8 cellular contexts compared by ENCODE assay signal in the genomic region with DNA sequence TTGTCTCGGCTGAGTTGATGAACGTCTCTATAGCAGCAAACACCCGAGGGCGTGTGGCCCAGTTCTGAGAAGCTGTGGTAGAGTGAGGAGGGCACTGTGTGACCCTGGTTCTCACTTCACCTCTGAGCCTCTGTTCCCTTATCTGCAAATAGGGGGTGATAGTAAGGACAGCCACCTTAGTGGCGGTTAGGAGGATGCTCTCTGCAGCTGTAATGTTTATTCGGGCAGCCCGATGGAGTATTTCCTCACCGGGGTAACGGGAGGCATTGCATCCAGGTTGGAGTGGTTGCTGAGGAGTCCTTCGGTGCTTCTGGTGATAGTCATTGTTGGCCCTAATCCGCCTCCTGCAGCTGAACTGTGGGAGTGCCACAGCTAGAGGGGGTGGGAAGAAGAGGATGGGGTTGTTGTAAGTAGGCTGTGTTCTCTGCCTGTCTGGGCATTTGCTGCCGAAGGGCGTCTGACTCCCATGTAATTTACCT. TPM values are rescaled to one million over a fixed set of nuclear protein-coding genes. Genes with fewer than 3 reads are reported as not detected.
A peak's percentile ranks its signal among the peaks of the same experiment; 100 is the strongest.
DNase-seq lines count a peak whose midpoint lies in the region; ATAC-seq, FAIRE-seq and TF ChIP-seq lines count a peak whose summit lies in the region.

No MANE protein-coding gene starts in this region.

- H3K36me3 ChIP-seq in mesodermal cell (ENCODE audit: control insufficient read depth, insufficient read depth, low read length) (peaks cover 39% of the 10 kb centered on the region), upper lobe of left lung (no peaks in the 10 kb centered on the region)

- FAIRE-seq in HTR-8/SVneo (lab: Jason Lieb, UNC) = no peak

- no peaks in the 10 kb centered on the region for H3K27me3 Mint-ChIP-seq in activated B cell treated with CpG ODN at 0.5 μM for 24 hours
- no peaks in the 10 kb centered on the region for H3K27me3 Mint-ChIP-seq in effector memory CD8-positive, alpha-beta T cell

- POLR2A ChIA-PET in activated B cell treated with CpG ODN at 0.5 μM for 24 hours (lab: Charles Lee) = interaction anchor here (0.6 kb wide), 1 partner anchor 11 kb away, joined by 8 read pairs; no protein-coding TSS in a partner anchor

- DNase-seq in Right ventricle myocardium inferior (ENCODE audit: missing footprints) (no peak), cardiac septum (ENCODE audit: low spot score) (no peak), activated B cell treated with CpG ODN at 0.5 μM for 24 hours (no peak), upper lobe of left lung (peak in 1 of 2 donors; percentile 77), ACHN (no peak), HTR-8/SVneo (ENCODE audit: insufficient read length, low spot score) (no peak)
- DNase-seq in effector memory CD8-positive, alpha-beta T cell = peak; percentile 63 to 69 (median 69)

- WGBS in mesodermal cell (ENCODE audit: insufficient coverage in 2 of 2), 2 experiments = 21 to 26% methylated on average over 8 to 9 of the region's 13 CpGs
- WGBS in upper lobe of left lung, 2 donors = 13 to 18% methylated on average over 10 to 13 of the region's 13 CpGs

- peak overlapping the region; percentile 16 for H3K4me3 Mint-ChIP-seq in activated B cell treated with CpG ODN at 0.5 μM for 24 hours
- peak overlapping the region; percentile 85 to 89 for H3K4me3 Mint-ChIP-seq in effector memory CD8-positive, alpha-beta T cell

- H3K4me1 Mint-ChIP-seq in activated B cell treated with CpG ODN at 0.5 μM for 24 hours = peaks cover 88% of the 10 kb centered on the region
- peaks cover 68 to 82% of the 10 kb centered on the region in 2 donors for H3K4me1 Mint-ChIP-seq in effector memory CD8-positive, alpha-beta T cell (ENCODE audit: low read depth in 2 of 2)

- no peak for TF ChIP-seq POLR2A in upper lobe of left lung (IDR thresholded peaks at IDR 0.05)

- H3K27ac ChIP-seq in mesodermal cell (ENCODE audit: low read depth, low read length, severe bottlenecking) = peak overlapping the region; percentile 62
- peak overlapping the region; percentile 31 to 73 (median 53) for H3K27ac ChIP-seq in upper lobe of left lung

- H3K36me3 Mint-ChIP-seq in activated B cell treated with CpG ODN at 0.5 μM for 24 hours (ENCODE audit: low read depth) = peaks cover 29% of the 10 kb centered on the region
- H3K36me3 Mint-ChIP-seq in effector memory CD8-positive, alpha-beta T cell (ENCODE audit: insufficient read depth) = peaks cover 49% of the 10 kb centered on the region

- CTCF ChIA-PET in activated B cell treated with CpG ODN at 0.5 μM for 24 hours (lab: Charles Lee) = interaction anchor here (1.0 kb wide), 1 partner anchor 58 kb away, joined by 3 read pairs; no protein-coding TSS in a partner anchor

- no peak for TF ChIP-seq EP300 in upper lobe of left lung (IDR thresholded peaks at IDR 0.05)

- no peak overlapping the region for H3K4me3 ChIP-seq in mesodermal cell (ENCODE audit: extremely low read depth, insufficient read depth, low read length, poor library complexity, severe bottlenecking)
- H3K4me3 ChIP-seq in upper lobe of left lung = peak overlapping the region in 3 of 4 donors; percentile 3 to 11 (median 11)

- H3K27ac Mint-ChIP-seq in activated B cell treated with CpG ODN at 0.5 μM for 24 hours = peak overlapping the region; percentile 24
- H3K27ac Mint-ChIP-seq in effector memory CD8-positive, alpha-beta T cell = peak overlapping the region; percentile 94 to 97

- H3K27me3 ChIP-seq in upper lobe of left lung = no peaks in the 10 kb centered on the region

- no peaks in the 10 kb centered on the region for H3K9me3 Mint-ChIP-seq in activated B cell treated with CpG ODN at 0.5 μM for 24 hours
- H3K9me3 Mint-ChIP-seq in effector memory CD8-positive, alpha-beta T cell = no peaks in the 10 kb centered on the region

- peaks cover 7% of the 10 kb centered on the region for H3K9me3 ChIP-seq in mesodermal cell (ENCODE audit: control insufficient read depth, low read length)
- no peaks in the 10 kb centered on the region for H3K9me3 ChIP-seq in upper lobe of left lung

- peaks cover 60% of the 10 kb centered on the region for H3K4me1 ChIP-seq in mesodermal cell (ENCODE audit: control insufficient read depth, insufficient read depth, low read length, poor library complexity, severe bottlenecking)
- peaks cover 81 to 91% (median 83%) of the 10 kb centered on the region in 4 donors for H3K4me1 ChIP-seq in upper lobe of left lung

- ATAC-seq in Right ventricle myocardium inferior (peak; percentile 57), activated B cell treated with CpG ODN at 0.5 μM for 24 hours (ENCODE audit: low read depth) (peak; percentile 22), upper lobe of left lung (ENCODE audit: low FRiP score in 2 of 2) (peak; percentile 68 to 80)
- peak; percentile 85 for ATAC-seq in effector memory CD8-positive, alpha-beta T cell (replicated peaks)

- no peak for TF ChIP-seq CTCF in activated B cell treated with CpG ODN at 0.5 μM for 24 hours (IDR thresholded peaks at IDR 0.05)
- peak; percentile 39 to 77 (median 55) for TF ChIP-seq CTCF in upper lobe of left lung (IDR thresholded peaks at IDR 0.05)

- intact Hi-C loops in Right ventricle myocardium inferior (cut with DNase I) (loop anchor here (2.0 to 5.0 kb wide), 2 partner anchors 13 to 35 kb away; no protein-coding TSS in a partner anchor), cardiac septum (cut with DNase I) (no loop called here), activated B cell treated with CpG ODN at 0.5 μM for 24 hours (cut with micrococcal nuclease) (loop anchor here (2.0 kb wide), 2 partner anchors 13 to 19 kb away; partner anchors contain the start of gene PRRC2B)

- in situ Hi-C loops in ACHN (cut with HindIII; ENCODE audit: low pct_ligation_motif_present, low pct_unique_long_range_greater_than_20kb, low sequenced_read_pairs) = no loop called here

RNA-seq across cellular contexts. Expression of gene PRRC2B, which starts 13.9 kb away (rescaled TPM):
- 142 TPM for total RNA-seq in Right ventricle myocardium inferior
- 151 TPM for total RNA-seq in cardiac septum
- total RNA-seq in activated B cell treated with CpG ODN at 0.5 μM for 24 hours = 170 and 206 TPM in 2 replicates
- polyA plus RNA-seq in mesodermal cell (2013, experiment 1 of 2) = 146 TPM
- 117 TPM for polyA plus RNA-seq in mesodermal cell (2013, experiment 2 of 2)
- total RNA-seq in upper lobe of left lung = 100 to 1,000 TPM; 114 to 348 (median 186) TPM

Comparison
In these comparisons a context has a peak if more than half of its experiments do, and no peak if none do; other contexts are left out.
1. ATAC-seq: peak in every context shown above with its lines; median percentile 85 in effector memory CD8-positive, alpha-beta T cell; 74 in upper lobe of left lung; 57 in Right ventricle myocardium inferior; 22 in activated B cell treated with CpG ODN at 0.5 μM for 24 hours.
2. DNase-seq: peak in effector memory CD8-positive, alpha-beta T cell (3 of 3); none in Right ventricle myocardium inferior (single experiment), cardiac septum (single experiment), activated B cell treated with CpG ODN at 0.5 μM for 24 hours (single experiment), ACHN (single experiment) and HTR-8/SVneo (single experiment).